8 cellular contexts compared by ENCODE assay signal in the genomic region with DNA sequence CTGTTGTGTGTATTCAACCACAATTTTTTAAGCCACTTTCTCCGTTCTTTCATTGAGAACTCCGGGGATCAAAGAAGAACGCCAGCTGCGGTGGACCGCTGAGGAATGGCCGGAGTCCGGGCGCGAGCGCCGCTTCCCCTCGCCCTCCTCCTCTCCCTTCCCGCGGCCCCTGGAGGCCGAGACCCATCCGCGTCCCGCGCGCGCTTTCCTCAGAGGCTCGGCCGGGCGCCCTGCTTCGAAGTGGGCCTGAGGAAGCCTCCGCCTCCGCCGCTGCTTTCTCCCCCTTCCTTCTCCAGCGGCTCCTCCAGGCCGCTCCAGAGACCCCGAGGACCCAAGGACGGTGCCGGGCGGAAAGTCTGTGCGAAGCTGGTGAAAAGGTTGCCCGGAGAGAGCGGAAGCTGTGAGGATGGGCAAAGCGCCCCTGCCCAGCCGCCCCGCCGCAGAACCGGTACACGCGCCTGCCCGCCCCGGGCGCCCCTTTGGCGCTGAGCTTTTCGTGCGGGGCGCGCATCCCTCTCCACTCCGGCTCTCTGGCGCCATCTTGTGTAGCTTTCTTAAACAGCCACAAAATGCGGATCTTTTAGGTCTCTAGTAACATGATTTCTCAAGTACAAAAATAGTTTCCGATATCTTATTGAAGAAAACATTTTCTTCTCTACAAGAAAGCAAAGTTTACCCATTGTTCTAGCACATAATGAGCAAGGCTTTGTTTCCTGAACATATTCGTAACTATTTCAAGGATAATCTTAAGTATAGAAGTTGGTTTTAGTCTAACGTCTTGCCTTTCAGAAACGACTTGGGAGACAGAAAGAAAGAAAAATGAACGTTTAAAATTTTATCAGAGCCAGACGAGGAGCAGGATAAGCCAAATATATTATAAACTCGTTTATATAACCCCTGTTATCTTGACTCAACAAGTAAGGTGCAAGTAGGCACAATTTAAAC. TPM values are rescaled to one million over a fixed set of nuclear protein-coding genes. Genes with fewer than 3 reads are reported as not detected.
DNase-seq lines count a peak whose midpoint lies in the region; ATAC-seq, FAIRE-seq and TF ChIP-seq lines count a peak whose summit lies in the region.

No MANE protein-coding gene starts in this region.

- DNase-seq in NCI-H187 (lab: John Stamatoyannopoulos, UW) (peak; percentile 78 to 90), NCI-H187 treated with DMSO at 0.1 percent for 48 hours (lab: John Stamatoyannopoulos, UW) (no peak), NCI-H2227 treated with DMSO at 0.1 percent for 48 hours (lab: John Stamatoyannopoulos, UW) (peak; percentile 86), cerebellar cortex (ENCODE audit: low spot score) (peak; percentile 76), kidney (peak; percentile 92)
- peak; percentile 58 for DNase-seq in activated CD4-positive, CD25-positive, alpha-beta regulatory T cell treated with anti-CD3 and anti-CD28 coated beads, Interleukin-2, amount 50 U/mL, for 16 hours (ENCODE audit: low read depth, low spot score)
- peak; percentile 38 to 57 for DNase-seq in stimulated activated CD4-positive, alpha-beta T cell treated with anti-CD3 and anti-CD28 coated beads, Interleukin-15, amount 100 ng/mL, for 1 hour (ENCODE audit: low read depth in 1 of 2, low spot score in 1 of 2)

- peaks cover 2 to 3% of the 10 kb centered on the region in 2 donors for H3K4me1 ChIP-seq in kidney (ENCODE audit: control insufficient read depth in 1 of 2, insufficient read depth in 1 of 2, low read depth in 1 of 2, low read length in 2 of 2)

- peak; percentile 74 for ATAC-seq in HG02981 (IDR thresholded peaks at IDR 0.05; ENCODE audit: unreplicated experiment)

- TF ChIP-seq CTCF in kidney (IDR thresholded peaks at IDR 0.05; ENCODE audit: borderline replicate concordance, extremely low read depth, insufficient read depth), result peak; percentile 89

- intact Hi-C loops in kidney (cut with DNase I), result loop anchor here (10.0 kb wide), 1 partner anchor 190 kb away; no protein-coding TSS in a partner anchor

- H3K27ac ChIP-seq in kidney (ENCODE audit: low read depth in 2 of 2, low read length in 2 of 2), result peak overlapping the region; percentile 55 to 80

- FAIRE-seq in kidney (lab: Jason Lieb, UNC), result no peak

- H3K36me3 ChIP-seq in kidney (ENCODE audit: control insufficient read depth in 1 of 2, insufficient read depth in 2 of 2, low read length in 2 of 2), result no peaks in the 10 kb centered on the region

- peak overlapping the region; percentile 66 to 73 for H3K4me3 ChIP-seq in kidney (ENCODE audit: low read length in 2 of 2)

- H3K9ac ChIP-seq in kidney (ENCODE audit: low read length in 2 of 2), result peak overlapping the region; percentile 48 to 67

- H3K9me3 ChIP-seq in kidney (ENCODE audit: control insufficient read depth in 1 of 2, low read length in 2 of 2), result peaks cover 0 to 5% of the 10 kb centered on the region in 2 donors

RNA-seq across cellular contexts. Expression of a gene that starts 59.2 kb away (rescaled TPM):
- 13.8 TPM for total RNA-seq in kidney
- polyA plus RNA-seq in kidney (ENCODE audit: insufficient read depth, low read depth, low replicate concordance), result 9.8 TPM
